Comparison of ENCODE assay signal across 18 cellular contexts in the genomic region with DNA sequence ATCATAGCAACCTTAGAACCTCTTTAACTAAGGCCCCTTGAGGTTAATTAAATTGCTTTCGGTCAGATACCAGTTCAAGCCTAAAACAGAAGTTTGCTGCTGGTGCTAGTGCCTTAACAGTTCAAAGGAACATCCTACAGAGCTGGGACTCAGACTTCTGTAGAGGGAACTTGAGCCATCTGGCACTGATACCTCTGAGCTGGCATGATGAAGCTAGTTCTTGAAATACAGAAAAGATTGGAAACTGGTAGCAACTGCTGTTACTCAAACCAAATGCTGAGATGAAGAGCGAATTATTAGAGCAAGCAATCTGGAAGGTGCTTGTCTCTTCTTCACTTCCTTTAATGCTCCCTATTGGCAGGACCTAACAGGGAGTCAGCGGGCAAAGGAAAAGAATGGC.
DNase-seq lines count a peak whose midpoint lies in the region; ATAC-seq, FAIRE-seq and TF ChIP-seq lines count a peak whose summit lies in the region.
"Had no signal": no experiment of that assay in that cellular context is flagged by ENCODE, and none has a peak within 500 bp of the region (broad histone marks: within the 10 kb centered on the region; RNA-seq: fewer than 3 reads in every experiment).

No MANE protein-coding gene starts in this region.

- H2BK12ac ChIP-seq in trophoblast cell (ENCODE audit: low read length): no peak overlapping the region

- no CpG with 5 or more reads among the region's 3 CpGs for WGBS in trophoblast cell (ENCODE audit: extremely low coverage, insufficient coverage, insufficient read length)

- no peak overlapping the region for H3K4me3 ChIP-seq in fibroblast of the aortic adventitia (ENCODE audit: low read depth, low read length)
- no peak overlapping the region for H3K4me3 ChIP-seq in trophoblast cell (ENCODE audit: low read depth, low read length)
- H3K4me3 ChIP-seq: left ventricle myocardium inferior had no signal

- peaks cover 4% of the 10 kb centered on the region for H3K79me1 ChIP-seq in trophoblast cell (ENCODE audit: low read length)

- peak overlapping the region; percentile 22 for H3K27ac ChIP-seq in trophoblast cell (ENCODE audit: low read depth, low read length)
- H3K27ac ChIP-seq: left ventricle myocardium inferior, WERI-Rb-1 had no signal

- no peak overlapping the region for H3K4ac ChIP-seq in trophoblast cell (ENCODE audit: low read depth, low read length)

- H4K12ac ChIP-seq in trophoblast cell (ENCODE audit: low read depth, low read length): no peak overlapping the region

- DNase-seq in H54 (ENCODE audit: insufficient read length, low spot score): no peak
- DNase-seq in RPMI7951 (ENCODE audit: low read depth): peak; percentile 46
- DNase-seq in fibroblast of the aortic adventitia (ENCODE audit: low read depth): peak; percentile 46
- no peak for DNase-seq in trophoblast cell
- DNase-seq in DMS153 (lab: John Stamatoyannopoulos, UW): no peak
- DNase-seq in nephron progenitor cell: no peak
- no peak for DNase-seq in activated naive CD8-positive, alpha-beta T cell treated with anti-CD3 and anti-CD28 coated beads for 36 hours
- no peak for DNase-seq in activated naive CD4-positive, alpha-beta T cell treated with anti-CD3 and anti-CD28 coated beads, Interleukin-2, amount 50 U/mL, for 72 hours (ENCODE audit: low spot score in 2 of 2)
- DNase-seq: activated CD8-positive, alpha-beta T cell treated with anti-CD3 and anti-CD28 coated beads, Interleukin-2, amount 10 ng/mL, durations not matched to agents 7 days and 5 days; BE2C; hypothalamus; Kasumi-1; left ventricle myocardium inferior; NCI-H1436; stimulated activated CD4-positive, alpha-beta T cell treated with anti-CD3 and anti-CD28 coated beads, Interleukin-1b, Interleukin-23, amount 100 ng/mL, for 48 hours; SW 1271; WERI-Rb-1 had no signal

- no peaks in the 10 kb centered on the region for H3K79me2 ChIP-seq in trophoblast cell (ENCODE audit: control insufficient read depth, insufficient read depth, low read length, poor library complexity)

- H3K27me3 ChIP-seq in trophoblast cell (ENCODE audit: insufficient read depth, low read length): no peaks in the 10 kb centered on the region
- H3K27me3 ChIP-seq: BE2C had no signal

- FAIRE-seq in H54 (lab: Jason Lieb, UNC): peak; percentile 36
- FAIRE-seq: colon had no signal

- no peak overlapping the region for H2BK5ac ChIP-seq in trophoblast cell (ENCODE audit: low read depth, low read length, poor library complexity)

- no peak overlapping the region for H3K4me2 ChIP-seq in trophoblast cell (ENCODE audit: low read length)

- no peak overlapping the region for H2AFZ ChIP-seq in trophoblast cell (ENCODE audit: insufficient read depth, low read length, poor library complexity)

- no peaks in the 10 kb centered on the region for H3K27me3 Mint-ChIP-seq in nephron progenitor cell (ENCODE audit: low read depth, poor library complexity)
- H3K27me3 Mint-ChIP-seq in activated naive CD8-positive, alpha-beta T cell treated with anti-CD3 and anti-CD28 coated beads for 36 hours: no peaks in the 10 kb centered on the region

- H3K18ac ChIP-seq in trophoblast cell (ENCODE audit: low read length): no peak overlapping the region

- H3K4me1 Mint-ChIP-seq in nephron progenitor cell: peaks cover 12% of the 10 kb centered on the region
- no peaks in the 10 kb centered on the region for H3K4me1 Mint-ChIP-seq in activated naive CD8-positive, alpha-beta T cell treated with anti-CD3 and anti-CD28 coated beads for 36 hours

- H2BK120ac ChIP-seq in trophoblast cell (ENCODE audit: insufficient read depth, low read length, poor library complexity): no peak overlapping the region

- H3K4me3 Mint-ChIP-seq in nephron progenitor cell: no peak overlapping the region
- H3K4me3 Mint-ChIP-seq in activated naive CD8-positive, alpha-beta T cell treated with anti-CD3 and anti-CD28 coated beads for 36 hours: no peak overlapping the region
- H3K4me3 Mint-ChIP-seq: activated CD8-positive, alpha-beta T cell treated with anti-CD3 and anti-CD28 coated beads, Interleukin-2, amount 10 ng/mL, durations not matched to agents 7 days and 5 days had no signal

- H4K8ac ChIP-seq in trophoblast cell (ENCODE audit: low read depth, low read length): no peak overlapping the region

- no peak for ATAC-seq in activated naive CD4-positive, alpha-beta T cell treated with anti-CD3 and anti-CD28 coated beads, Interleukin-2, amount 50 U/mL, for 72 hours
- ATAC-seq: activated CD8-positive, alpha-beta T cell treated with anti-CD3 and anti-CD28 coated beads, Interleukin-2, amount 10 ng/mL, durations not matched to agents 7 days and 5 days had no signal

- no peaks in the 10 kb centered on the region for H3K36me3 ChIP-seq in trophoblast cell (ENCODE audit: control insufficient read depth in 1 of 2, insufficient read depth in 2 of 2, low read length in 2 of 2)
- H3K36me3 ChIP-seq: BE2C, left ventricle myocardium inferior, WERI-Rb-1 had no signal

- peaks cover 0 to 3% of the 10 kb centered on the region in 2 experiments for H3K4me1 ChIP-seq in trophoblast cell (ENCODE audit: control insufficient read depth in 1 of 2, insufficient read depth in 2 of 2, low read length in 2 of 2)
- H3K4me1 ChIP-seq: BE2C, left ventricle myocardium inferior had no signal

- no peaks in the 10 kb centered on the region for H3K36me3 Mint-ChIP-seq in nephron progenitor cell (ENCODE audit: low read depth)
- H3K36me3 Mint-ChIP-seq in activated naive CD8-positive, alpha-beta T cell treated with anti-CD3 and anti-CD28 coated beads for 36 hours: no peaks in the 10 kb centered on the region
- H3K36me3 Mint-ChIP-seq in activated naive CD4-positive, alpha-beta T cell treated with anti-CD3 and anti-CD28 coated beads, Interleukin-2, amount 50 U/mL, for 72 hours: no peaks in the 10 kb centered on the region

- H3K14ac ChIP-seq in trophoblast cell (ENCODE audit: low read length): no peak overlapping the region

- H3K23ac ChIP-seq in trophoblast cell (ENCODE audit: low read length): no peak overlapping the region

- no peak overlapping the region for H3K27ac Mint-ChIP-seq in nephron progenitor cell
- no peak overlapping the region for H3K27ac Mint-ChIP-seq in activated naive CD8-positive, alpha-beta T cell treated with anti-CD3 and anti-CD28 coated beads for 36 hours
- H3K27ac Mint-ChIP-seq in activated naive CD4-positive, alpha-beta T cell treated with anti-CD3 and anti-CD28 coated beads, Interleukin-2, amount 50 U/mL, for 72 hours: no peak overlapping the region
- H3K27ac Mint-ChIP-seq: activated CD8-positive, alpha-beta T cell treated with anti-CD3 and anti-CD28 coated beads, Interleukin-2, amount 10 ng/mL, durations not matched to agents 7 days and 5 days had no signal

- no peak overlapping the region for H4K91ac ChIP-seq in trophoblast cell (ENCODE audit: low read depth, low read length)

- no peaks in the 10 kb centered on the region for H3K9me3 ChIP-seq in trophoblast cell (ENCODE audit: insufficient read depth, low read depth, low read length)
- H3K9me3 ChIP-seq: BE2C, left ventricle myocardium inferior had no signal

- H2AK5ac ChIP-seq in trophoblast cell (ENCODE audit: low read length): no peak overlapping the region

- no peak overlapping the region for H3K9ac ChIP-seq in trophoblast cell (ENCODE audit: low read length)

- TF ChIP-seq CTCF in fibroblast of the aortic adventitia (IDR thresholded peaks at IDR 0.05; ENCODE audit: insufficient read depth, low read length) (no peak), nephron progenitor cell (IDR thresholded peaks at IDR 0.05) (no peak)

- no peak for TF ChIP-seq POLR2A in H54 (IDR thresholded peaks at IDR 0.05; ENCODE audit: low read depth, low read length)

- H3K9me3 Mint-ChIP-seq in nephron progenitor cell: no peaks in the 10 kb centered on the region
- no peaks in the 10 kb centered on the region for H3K9me3 Mint-ChIP-seq in activated naive CD8-positive, alpha-beta T cell treated with anti-CD3 and anti-CD28 coated beads for 36 hours
- peaks cover 4 to 5% of the 10 kb centered on the region in 2 donors for H3K9me3 Mint-ChIP-seq in activated naive CD4-positive, alpha-beta T cell treated with anti-CD3 and anti-CD28 coated beads, Interleukin-2, amount 50 U/mL, for 72 hours

Comparison
In these comparisons a context has a peak if more than half of its experiments do, and no peak if none do; other contexts are left out.
1. DNase-seq: peak in RPMI7951 (single experiment) and fibroblast of the aortic adventitia (single experiment); none in H54 (single experiment), trophoblast cell (0 of 2), DMS153 (single experiment), nephron progenitor cell (single experiment), activated naive CD8-positive, alpha-beta T cell treated with anti-CD3 and anti-CD28 coated beads for 36 hours (single experiment) and activated naive CD4-positive, alpha-beta T cell treated with anti-CD3 and anti-CD28 coated beads, Interleukin-2, amount 50 U/mL, for 72 hours (0 of 2).